14 cellular contexts compared by ENCODE assay signal in the genomic region with DNA sequence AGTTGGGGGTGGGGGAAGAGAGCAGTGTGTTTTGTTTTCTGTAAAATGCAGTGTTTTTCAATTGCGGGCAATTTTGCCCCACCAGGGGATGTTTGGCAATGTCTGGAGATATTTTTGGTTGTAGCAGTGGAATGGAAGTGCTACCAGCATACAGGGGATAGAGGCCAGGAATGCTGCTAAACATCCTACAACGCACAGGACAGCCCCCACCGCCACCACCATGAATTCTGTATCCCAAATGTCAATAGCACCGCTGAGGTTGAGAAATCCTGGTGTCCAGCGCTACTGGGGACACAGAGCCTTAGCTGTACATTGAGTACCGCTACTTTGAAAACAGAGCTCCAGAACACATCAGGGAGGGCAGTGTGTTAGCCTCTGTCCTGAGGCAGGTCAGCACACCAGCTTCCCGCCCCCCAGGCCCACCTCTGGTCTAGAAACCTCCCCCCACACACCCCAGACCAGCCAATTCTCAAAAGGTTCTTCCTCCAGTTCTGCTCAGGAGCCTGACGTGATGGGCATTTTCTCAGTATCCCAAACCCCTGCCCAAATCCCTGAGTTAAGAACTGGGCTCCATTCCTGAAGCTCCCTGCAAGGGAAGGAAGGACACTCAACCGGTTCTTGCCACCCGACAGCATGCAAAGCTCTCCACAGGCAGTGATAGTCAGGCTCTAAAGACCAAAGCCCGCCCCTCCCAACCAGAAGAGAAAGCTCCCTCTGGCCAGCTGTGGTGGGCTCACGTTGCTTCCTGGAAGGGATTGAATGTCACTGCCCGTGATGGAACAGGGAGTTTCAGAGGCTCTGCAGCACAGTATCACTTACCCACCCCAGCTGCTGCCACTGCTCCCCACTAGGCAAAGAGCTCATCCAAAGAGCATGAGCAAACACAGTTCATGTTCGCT.
DNase-seq lines count a peak whose midpoint lies in the region; ATAC-seq and TF ChIP-seq lines count a peak whose summit lies in the region.
"Had no signal": no experiment of that assay in that cellular context is flagged by ENCODE, and none has a peak within 500 bp of the region (broad histone marks: within the 10 kb centered on the region; RNA-seq: fewer than 3 reads in every experiment).

No MANE protein-coding gene starts in this region.

- H3K79me2 ChIP-seq in osteoblast (ENCODE audit: insufficient read depth, low read length): no peaks in the 10 kb centered on the region

- intact Hi-C loops in testis (cut with DNase I; ENCODE audit: low total_unique reads): no loop called here

- H3K36me3 ChIP-seq in BLaER1: no peaks in the 10 kb centered on the region
- no peaks in the 10 kb centered on the region; the same call in 1 of the 2 replicates for H3K36me3 ChIP-seq in iPS DF 6.9 (ENCODE audit: control insufficient read depth, insufficient read depth, low read length)
- H3K36me3 ChIP-seq in testis (ENCODE audit: low read depth, missing control alignments): no peaks in the 10 kb centered on the region
- H3K36me3 ChIP-seq in osteoblast (ENCODE audit: insufficient read depth, low read length): no peaks in the 10 kb centered on the region
- H3K36me3 ChIP-seq: gastroesophageal sphincter, HAP-1, thoracic aorta had no signal

- peaks cover 15% of the 10 kb centered on the region for H3K4me1 ChIP-seq in BLaER1
- H3K4me1 ChIP-seq in iPS DF 6.9 (ENCODE audit: control insufficient read depth, insufficient read depth, low read length): peaks cover 2% of the 10 kb centered on the region
- peaks cover 7% of the 10 kb centered on the region for H3K4me1 ChIP-seq in testis
- H3K4me1 ChIP-seq in osteoblast (ENCODE audit: insufficient read depth, low read length): peaks cover 5% of the 10 kb centered on the region
- H3K4me1 ChIP-seq: HAP-1 had no signal

- peak; percentile 78 for DNase-seq in NCI-H128 (lab: John Stamatoyannopoulos, UW; ENCODE audit: unreplicated experiment)
- DNase-seq in NCI-H748 treated with DMSO at 0.1 percent for 48 hours (lab: John Stamatoyannopoulos, UW): peak; percentile 67
- DNase-seq in iPS DF 6.9 (ENCODE audit: low read depth, low spot score): peak; percentile 20
- no peak for DNase-seq in activated gamma-delta T cell (lab: John Stamatoyannopoulos, UW)
- DNase-seq in testis: no peak
- DNase-seq in osteoblast (ENCODE audit: insufficient read length, low spot score, missing footprints): no peak
- DNase-seq: posterior cingulate gyrus, T-helper 17 cell had no signal

- no peak for ATAC-seq in HG02852 (IDR thresholded peaks at IDR 0.05; ENCODE audit: unreplicated experiment)
- ATAC-seq: gastroesophageal sphincter, T-helper 17 cell had no signal

- TF ChIP-seq CTCF in testis (IDR thresholded peaks at IDR 0.05) (no peak), osteoblast (IDR thresholded peaks at IDR 0.05; ENCODE audit: extremely low read depth, low read depth, low read length) (no peak)

- no peak overlapping the region for H3K9ac ChIP-seq in BLaER1

- no CpG with 5 or more reads among the region's 14 CpGs for WGBS in iPS DF 6.9 (ENCODE audit: insufficient coverage, insufficient read length)
- 73 to 78% methylated on average over 10 to 14 of the region's 14 CpGs for WGBS in testis, 2 donors

- H2AFZ ChIP-seq in osteoblast (ENCODE audit: low read length): no peak overlapping the region

- H3K27ac ChIP-seq in BLaER1 (peak overlapping the region; percentile 42; the same call in 1 of the 2 replicates), iPS DF 6.9 (ENCODE audit: low read length) (no peak overlapping the region), testis (no peak overlapping the region), osteoblast (ENCODE audit: low read depth, low read length) (no peak overlapping the region)
- H3K27ac ChIP-seq: gastroesophageal sphincter, thoracic aorta had no signal

- H4K20me1 ChIP-seq in BLaER1: no peaks in the 10 kb centered on the region
- no peaks in the 10 kb centered on the region for H4K20me1 ChIP-seq in osteoblast (ENCODE audit: insufficient read depth, low read length)

- TF ChIP-seq POLR2A in testis (IDR thresholded peaks at IDR 0.05): no peak

- H3K27me3 ChIP-seq in BLaER1 (no peaks in the 10 kb centered on the region), iPS DF 6.9 (ENCODE audit: control insufficient read depth, insufficient read depth, low read length) (no peaks in the 10 kb centered on the region), testis (no peaks in the 10 kb centered on the region), osteoblast (ENCODE audit: insufficient read depth, low read length) (no peaks in the 10 kb centered on the region)
- H3K27me3 ChIP-seq: gastroesophageal sphincter had no signal

- H3K4me3 ChIP-seq in BLaER1: no peak overlapping the region
- no peak overlapping the region for H3K4me3 ChIP-seq in iPS DF 6.9 (ENCODE audit: low read length)
- no peak overlapping the region for H3K4me3 ChIP-seq in testis
- H3K4me3 ChIP-seq in osteoblast (ENCODE audit: insufficient read depth, low read length): no peak overlapping the region
- H3K4me3 ChIP-seq: gastroesophageal sphincter, HAP-1, lung, thoracic aorta had no signal

- no peaks in the 10 kb centered on the region for H3K9me3 ChIP-seq in BLaER1
- no peaks in the 10 kb centered on the region for H3K9me3 ChIP-seq in iPS DF 6.9 (ENCODE audit: control insufficient read depth, insufficient read depth, low read length)
- H3K9me3 ChIP-seq in testis: no peaks in the 10 kb centered on the region
- H3K9me3 ChIP-seq in osteoblast (ENCODE audit: low read depth, low read length): no peaks in the 10 kb centered on the region
- H3K9me3 ChIP-seq: gastroesophageal sphincter, HAP-1, thoracic aorta had no signal

- H3K4me2 ChIP-seq in BLaER1 (peak overlapping the region; percentile 56), osteoblast (ENCODE audit: insufficient read depth, low read length) (no peak overlapping the region)

Comparison
In these comparisons a context has a peak if more than half of its experiments do, and no peak if none do; other contexts are left out.
1. DNase-seq: peak in NCI-H128 (single experiment), NCI-H748 treated with DMSO at 0.1 percent for 48 hours (single experiment) and iPS DF 6.9 (single experiment); none in activated gamma-delta T cell (single experiment), testis (single experiment) and osteoblast (single experiment).